Comparison of ENCODE assay signal across 8 cellular contexts in the genomic region with DNA sequence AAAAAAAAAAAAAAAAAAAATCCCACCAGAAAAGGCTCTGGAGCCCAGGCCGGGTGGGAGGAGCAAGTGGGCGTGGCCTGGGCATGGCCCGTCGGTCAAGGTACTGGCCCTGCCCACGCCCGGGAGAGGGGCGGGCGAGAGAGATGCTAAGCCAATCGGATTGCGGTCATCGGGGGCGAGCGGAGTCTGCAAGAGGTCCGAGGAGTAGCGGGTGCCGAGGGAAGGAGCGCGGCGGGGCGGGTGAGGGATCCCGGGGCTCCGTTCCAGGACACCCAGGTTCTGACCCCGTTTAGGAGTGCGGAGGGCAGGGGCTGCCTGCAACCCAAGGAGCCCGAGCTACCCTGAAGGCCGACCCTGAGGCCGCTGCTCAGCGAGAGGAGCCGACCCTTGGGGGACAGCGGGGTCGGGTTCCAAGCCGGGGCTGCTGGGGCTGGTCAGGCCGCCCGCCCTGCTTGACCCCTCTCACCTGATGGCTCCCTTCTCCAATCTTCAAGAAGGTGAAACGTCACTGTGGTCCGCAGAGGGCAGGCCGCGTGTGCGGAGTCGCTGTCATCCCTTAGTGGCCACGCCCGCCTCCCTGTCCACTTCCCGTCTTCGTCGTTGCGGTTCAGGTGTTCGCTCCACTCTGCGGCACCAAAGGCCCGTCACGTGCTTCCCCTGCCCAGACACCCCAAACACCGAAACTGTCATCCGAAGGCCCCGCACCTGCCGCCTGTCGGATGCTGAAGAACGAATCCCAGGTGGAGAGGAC. TPM values are rescaled to one million over a fixed set of nuclear protein-coding genes. Genes with fewer than 3 reads are reported as not detected.
DNase-seq lines count a peak whose midpoint lies in the region; ATAC-seq and TF ChIP-seq lines count a peak whose summit lies in the region.

No MANE protein-coding gene starts in this region.

- peak in 1 of 2 donors; percentile 20 for TF ChIP-seq POLR2A in Peyer's patch (IDR thresholded peaks at IDR 0.05)

- TF ChIP-seq CTCF in CD14-positive monocyte (IDR thresholded peaks at IDR 0.05) = no peak
- TF ChIP-seq CTCF in Peyer's patch (IDR thresholded peaks at IDR 0.05) = no peak
- TF ChIP-seq CTCF in omental fat pad (IDR thresholded peaks at IDR 0.05) = no peak

- intact Hi-C loops in CD14-positive monocyte (cut with micrococcal nuclease) = no loop called here
- intact Hi-C loops in activated naive CD4-positive, alpha-beta T cell treated with anti-CD3 and anti-CD28 coated beads for 36 hours (cut with micrococcal nuclease) = loop anchor here (1.0 to 2.0 kb wide), 2 partner anchors 11 to 132 kb away; a partner anchor contains a TSS

- H3K4me1 ChIP-seq in Peyer's patch (peaks cover 0 to 6% (median 0%) of the 10 kb centered on the region in 4 donors), subcutaneous abdominal adipose tissue (ENCODE audit: control insufficient read depth in 5 of 5, insufficient read depth in 5 of 5, low read length in 5 of 5) (peaks cover 0 to 10% (median 9%) of the 10 kb centered on the region in 5 donors)

- peaks cover 9 to 37% (median 26%) of the 10 kb centered on the region in 3 donors for H3K27me3 Mint-ChIP-seq in CD14-positive monocyte (ENCODE audit: low read depth in 3 of 3)
- no peaks in the 10 kb centered on the region for H3K27me3 Mint-ChIP-seq in activated naive CD4-positive, alpha-beta T cell treated with anti-CD3 and anti-CD28 coated beads for 36 hours (ENCODE audit: low read depth)

- no peaks in the 10 kb centered on the region for H3K36me3 ChIP-seq in Peyer's patch
- H3K36me3 ChIP-seq in subcutaneous abdominal adipose tissue (ENCODE audit: control insufficient read depth in 5 of 5, insufficient read depth in 5 of 5, low read length in 5 of 5) = no peaks in the 10 kb centered on the region

- peaks cover 22% of the 10 kb centered on the region for H3K4me1 Mint-ChIP-seq in CD14-positive monocyte
- H3K4me1 Mint-ChIP-seq in activated naive CD4-positive, alpha-beta T cell treated with anti-CD3 and anti-CD28 coated beads for 36 hours (ENCODE audit: low read depth) = peaks cover 15% of the 10 kb centered on the region

- H3K9ac ChIP-seq in subcutaneous abdominal adipose tissue (ENCODE audit: low read length in 5 of 5) = peak overlapping the region in 3 of 5 donors; percentile 62 to 76 (median 69)

- H3K9me3 ChIP-seq in Peyer's patch = no peaks in the 10 kb centered on the region
- no peaks in the 10 kb centered on the region for H3K9me3 ChIP-seq in subcutaneous abdominal adipose tissue (ENCODE audit: control insufficient read depth in 5 of 5, low read length in 5 of 5)

- CTCF ChIA-PET in activated naive CD4-positive, alpha-beta T cell treated with anti-CD3 and anti-CD28 coated beads for 36 hours (lab: Charles Lee) = interaction anchor here (0.6 to 1.4 kb wide), 5 partner anchors 11 to 143 kb away, joined by 3 to 5 read pairs (median 3); a partner anchor contains a TSS

- H3K4me3 Mint-ChIP-seq in CD14-positive monocyte = peak overlapping the region; percentile 74 to 87
- H3K4me3 Mint-ChIP-seq in activated naive CD4-positive, alpha-beta T cell treated with anti-CD3 and anti-CD28 coated beads for 36 hours = peak overlapping the region; percentile 75

- H3K27me3 ChIP-seq in Peyer's patch (no peaks in the 10 kb centered on the region), subcutaneous abdominal adipose tissue (ENCODE audit: control insufficient read depth in 5 of 5, insufficient read depth in 4 of 5, low read length in 5 of 5) (peaks cover 0 to 13% (median 8%) of the 10 kb centered on the region in 5 donors)

- H3K27ac ChIP-seq in Peyer's patch (peak overlapping the region in 3 of 4 donors; percentile 57 to 87 (median 73)), subcutaneous abdominal adipose tissue (ENCODE audit: low read depth, low read length) (no peak overlapping the region)

- H3K36me3 Mint-ChIP-seq in CD14-positive monocyte = peaks cover 0 to 4% of the 10 kb centered on the region in 2 donors
- peaks cover 1% of the 10 kb centered on the region for H3K36me3 Mint-ChIP-seq in activated naive CD4-positive, alpha-beta T cell treated with anti-CD3 and anti-CD28 coated beads for 36 hours (ENCODE audit: low read depth)

- DNase-seq in CD14-positive monocyte (ENCODE audit: low spot score) (peak; percentile 57), Peyer's patch (peak; percentile 77 to 95 (median 93)), glomerular endothelial cell (ENCODE audit: extremely low read depth, low read depth, low spot score) (peak; percentile 14), omental fat pad (ENCODE audit: low spot score) (peak; percentile 61)
- DNase-seq in activated naive CD4-positive, alpha-beta T cell treated with anti-CD3 and anti-CD28 coated beads for 36 hours = peak; percentile 92

- H3K27ac Mint-ChIP-seq in CD14-positive monocyte = peak overlapping the region in 2 of 7 donors; percentile 28 to 48
- peak overlapping the region; percentile 63 for H3K27ac Mint-ChIP-seq in activated naive CD4-positive, alpha-beta T cell treated with anti-CD3 and anti-CD28 coated beads for 36 hours

- peak overlapping the region; percentile 20 to 68 (median 52) for H3K4me3 ChIP-seq in Peyer's patch
- peak overlapping the region in 4 of 5 donors; percentile 48 to 74 (median 70) for H3K4me3 ChIP-seq in subcutaneous abdominal adipose tissue (ENCODE audit: low read depth in 1 of 5, low read length in 5 of 5)

- H3K9me3 Mint-ChIP-seq in CD14-positive monocyte = peaks cover 0 to 6% (median 0%) of the 10 kb centered on the region in 7 donors
- H3K9me3 Mint-ChIP-seq in activated naive CD4-positive, alpha-beta T cell treated with anti-CD3 and anti-CD28 coated beads for 36 hours = no peaks in the 10 kb centered on the region

- ATAC-seq in HG02610 (IDR thresholded peaks at IDR 0.05; ENCODE audit: unreplicated experiment) (peak; percentile 43), omental fat pad (ENCODE audit: low FRiP score) (peak; percentile 90), GM19452 (IDR thresholded peaks at IDR 0.05; ENCODE audit: unreplicated experiment) (no peak)

RNA-seq across cellular contexts. Expression of a gene that starts 11.1 kb away (rescaled TPM):
- polyA plus RNA-seq in CD14-positive monocyte = 1 to 10 TPM; 3.2 to 3.9 TPM
- 10 to 100 TPM; 15.6 to 74.3 (median 23.4) TPM for total RNA-seq in Peyer's patch
- 10 to 100 TPM; 15.2 to 17.7 TPM for total RNA-seq in activated naive CD4-positive, alpha-beta T cell treated with anti-CD3 and anti-CD28 coated beads for 36 hours
- total RNA-seq in glomerular endothelial cell = 11.5 and 15.8 TPM in 2 replicates
- 10 to 100 TPM in 3 of 4 donors, 1 to 10 TPM in 1; 7.6 to 14.5 (median 11.1) TPM for total RNA-seq in omental fat pad

RNA-seq across cellular contexts. Expression of a gene that starts 38.6 kb away (rescaled TPM):
- polyA plus RNA-seq in CD14-positive monocyte = 10 to 100 TPM; 18.0 to 39.6 TPM
- total RNA-seq in Peyer's patch = 10 to 100 TPM in 1 of 4 donors, 1 to 10 TPM in 2, under 1 TPM in 1; 0.35 to 22.3 (median 2.5) TPM
- total RNA-seq in activated naive CD4-positive, alpha-beta T cell treated with anti-CD3 and anti-CD28 coated beads for 36 hours = under 1 TPM; 0.27 to 0.29 TPM
- total RNA-seq in glomerular endothelial cell = 3.1 and 3.3 TPM in 2 replicates
- 10 to 100 TPM in 2 of 4 donors, 1 to 10 TPM in 2; 4.4 to 11.0 (median 9.9) TPM for total RNA-seq in omental fat pad

Comparison
In these comparisons a context has a peak if more than half of its experiments do, and no peak if none do; other contexts are left out.
1. DNase-seq: peak in every context shown above with its lines; median percentile 93 in Peyer's patch; 92 in activated naive CD4-positive, alpha-beta T cell treated with anti-CD3 and anti-CD28 coated beads for 36 hours; 61 in omental fat pad; 57 in CD14-positive monocyte; 14 in glomerular endothelial cell.